ENCODE assay signal across 2 cellular contexts in genomic region chr16:30778549-30779244, GRCh38.
TF ChIP-seq lines count a peak whose summit lies in the region.

No MANE protein-coding gene starts in this region.

TF ChIP-seq in HEK293, 187 proteins besides CTCF, POLR2A, EP300 and RAD21 (continued from another document):
- TF ChIP-seq PRDM10 (tag by site-specific recombination; IDR thresholded peaks at IDR 0.05), result peak; percentile 52
- peak; percentile 72 for TF ChIP-seq SP2 (tag by site-specific recombination; IDR thresholded peaks at IDR 0.05)

TF ChIP-seq in K562, 482 proteins besides CTCF, POLR2A, EP300 and RAD21 (continued from another document):
- TF ChIP-seq ZMIZ1 (IDR thresholded peaks at IDR 0.05; ENCODE audit: low read depth in 2 of 2, low read length in 2 of 2) (no peak), SMC3 (conservative IDR thresholded peaks at IDR 0.05; ENCODE audit: insufficient read depth, low read depth, low read length) (0 out of 2 replicates have a peak, but pooled peaks have one; percentile 9), ZNF184 (CRISPR knock-in tag; IDR thresholded peaks at IDR 0.05) (no peak), MTA2 (IDR thresholded peaks at IDR 0.05; ENCODE audit: low read depth) (0 out of 2 replicates have a peak, but pooled peaks have one; percentile 7), RBM25 (IDR thresholded peaks at IDR 0.05; ENCODE audit: low read depth, low read length, severe bottlenecking) (peak; percentile 60), LEF1 (IDR thresholded peaks at IDR 0.05) (0 out of 2 replicates have a peak, but pooled peaks have one; percentile 17), FOXA3 (CRISPR knock-in tag; conservative IDR thresholded peaks at IDR 0.05 in 1 of 2, IDR thresholded peaks at IDR 0.05 in 1 of 2) (peak in 1 of 2 experiments; percentile 25; a peak in 1 of 4 replicates), TRIM28 (IDR thresholded peaks at IDR 0.05) (peak; percentile 26; the same call in 1 of the 2 replicates), CBX3 (IDR thresholded peaks at IDR 0.05; ENCODE audit: borderline replicate concordance in 1 of 2, low read length in 2 of 2) (peak in 1 of 2 experiments; percentile 42; a peak in 1 of 3 replicates), CBFB (CRISPR knock-in tag; IDR thresholded peaks at IDR 0.05) (0 out of 2 replicates have a peak, but pooled peaks have one; percentile 28), NFIX (CRISPR knock-in tag; IDR thresholded peaks at IDR 0.05; ENCODE audit: low read depth) (no peak), ZNF592 (IDR thresholded peaks at IDR 0.05) (peak; percentile 88), PTBP1 (IDR thresholded peaks at IDR 0.05; ENCODE audit: low read depth, low read length) (peak; percentile 97), ZNF583 (CRISPR knock-in tag; IDR thresholded peaks at IDR 0.05) (no peak), MIER1 (IDR thresholded peaks at IDR 0.05; ENCODE audit: low read depth) (peak; percentile 99), KAT2B (IDR thresholded peaks at IDR 0.05; ENCODE audit: low read depth, low read length) (no peak), NRF1 (conservative IDR thresholded peaks at IDR 0.05 in 1 of 2, IDR thresholded peaks at IDR 0.05 in 1 of 2) (peak; percentile 42 to 51), SIRT6 (IDR thresholded peaks at IDR 0.05; ENCODE audit: low read depth, low read length) (no peak), SP1 (CRISPR knock-in tag; IDR thresholded peaks at IDR 0.05) (0 out of 2 replicates have a peak, but pooled peaks have one; percentile 31), MYNN (IDR thresholded peaks at IDR 0.05) (peak; percentile 20; the same call in 1 of the 2 replicates), MYNN (CRISPR knock-in tag; IDR thresholded peaks at IDR 0.05) (no peak), PRDM10 (IDR thresholded peaks at IDR 0.05; ENCODE audit: partially characterized antibody) (peak; percentile 72), CHD2 (IDR thresholded peaks at IDR 0.05; ENCODE audit: low read depth, low read length) (0 out of 2 replicates have a peak, but pooled peaks have one; percentile 14), NFRKB (IDR thresholded peaks at IDR 0.05; ENCODE audit: low read depth) (0 out of 2 replicates have a peak, but pooled peaks have one; percentile 44), C11orf30 (IDR thresholded peaks at IDR 0.05; ENCODE audit: low read depth) (no peak)
TF ChIP-seq in K562: peak in this region for 39.
